ENCODE assay signal across 10 cellular contexts in the genomic region with DNA sequence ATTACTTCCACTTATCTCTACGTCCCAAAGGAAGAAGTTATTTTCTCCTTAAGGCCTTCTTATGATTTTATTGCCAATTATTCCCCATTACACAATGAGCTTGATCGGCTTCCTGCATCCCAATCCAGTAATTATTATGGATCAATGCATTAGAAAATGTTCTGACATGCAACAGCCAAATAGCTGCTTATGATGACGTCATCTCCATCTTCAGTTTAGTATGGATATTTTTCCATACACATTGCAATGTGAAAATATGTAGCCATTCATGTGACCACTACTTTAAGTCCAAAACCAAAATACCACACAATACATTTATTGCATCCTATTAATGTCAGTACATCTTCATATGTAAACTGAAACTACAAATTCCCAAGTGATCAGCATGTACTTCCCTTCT.
"Had no signal": no experiment of that assay in that cellular context is flagged by ENCODE, and none has a peak within 500 bp of the region (broad histone marks: within the 10 kb centered on the region; RNA-seq: fewer than 3 reads in every experiment).

No MANE protein-coding gene starts in this region.

- H3K27ac ChIP-seq: KMS-11 had no signal

- H2AFZ ChIP-seq: GM23338 had no signal

- H3K36me3 ChIP-seq: HAP-1 had no signal

- FAIRE-seq: H1, HTR-8/SVneo had no signal

- H3K4me3 ChIP-seq: GM23338, HAP-1 had no signal

- H3K4me2 ChIP-seq: GM23338, KMS-11 had no signal

- H3K4me1 ChIP-seq: HAP-1 had no signal

- DNase-seq: H7, IMR-90, Karpas-422, KBM-7 had no signal

- H3K9ac ChIP-seq: KMS-11 had no signal

- ATAC-seq: GM23338, HCT116 had no signal

- H3K9me3 ChIP-seq: HAP-1 had no signal
